1 cellular context compared by ENCODE assay signal in the genomic region with DNA sequence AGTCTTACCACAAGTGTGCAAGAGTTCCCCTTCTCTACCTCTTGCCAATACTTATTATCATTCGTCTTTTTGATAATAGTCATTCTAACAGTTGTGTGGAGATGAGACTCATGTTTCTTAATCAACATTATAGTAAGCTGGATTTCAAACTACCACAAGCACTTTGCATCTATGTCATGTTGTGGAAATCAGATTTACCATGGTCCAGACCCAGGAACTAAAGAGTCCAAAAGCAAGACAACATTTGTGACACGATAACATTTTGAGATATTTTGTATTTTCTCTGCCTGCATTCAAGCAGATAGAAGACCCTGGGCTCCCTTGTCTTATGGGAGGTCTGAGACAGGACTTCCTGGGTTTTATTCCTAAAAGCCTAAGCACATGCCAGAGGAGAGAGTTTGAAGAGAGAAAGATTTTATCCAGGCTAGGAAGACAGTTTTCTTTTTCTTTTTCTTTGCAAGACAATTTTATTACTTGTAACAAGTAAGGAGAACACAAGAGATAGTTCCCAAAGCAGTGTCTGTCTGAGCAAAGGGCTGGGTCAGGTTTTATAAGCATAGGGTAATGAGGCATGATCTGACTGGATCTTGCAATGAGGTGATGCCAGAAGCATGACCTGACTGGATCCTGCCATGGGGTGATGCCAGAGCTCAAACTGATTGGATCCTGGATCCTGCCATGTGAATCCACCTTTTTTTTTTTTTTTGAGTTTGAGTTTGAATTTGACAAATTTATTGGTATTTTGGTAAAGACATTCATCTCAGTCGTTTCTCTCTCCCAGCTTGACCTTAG.
A peak's percentile ranks its signal among the peaks of the same experiment; 100 is the strongest.
TF ChIP-seq lines count a peak whose summit lies in the region.

No MANE protein-coding gene starts in this region.

TF ChIP-seq in K562, 482 proteins besides CTCF, POLR2A, EP300 and RAD21 (continued from another document and continues in another):
- TF ChIP-seq CLOCK (CRISPR knock-in tag; IDR thresholded peaks at IDR 0.05; ENCODE audit: borderline replicate concordance), result no peak
- no peak for TF ChIP-seq ADNP (tag; IDR thresholded peaks at IDR 0.05)
- no peak for TF ChIP-seq ZNF146 (CRISPR knock-in tag; IDR thresholded peaks at IDR 0.05; ENCODE audit: unreplicated experiment)
- no peak for TF ChIP-seq FOXP1 (CRISPR knock-in tag; IDR thresholded peaks at IDR 0.05)
- TF ChIP-seq, protein P1, sequence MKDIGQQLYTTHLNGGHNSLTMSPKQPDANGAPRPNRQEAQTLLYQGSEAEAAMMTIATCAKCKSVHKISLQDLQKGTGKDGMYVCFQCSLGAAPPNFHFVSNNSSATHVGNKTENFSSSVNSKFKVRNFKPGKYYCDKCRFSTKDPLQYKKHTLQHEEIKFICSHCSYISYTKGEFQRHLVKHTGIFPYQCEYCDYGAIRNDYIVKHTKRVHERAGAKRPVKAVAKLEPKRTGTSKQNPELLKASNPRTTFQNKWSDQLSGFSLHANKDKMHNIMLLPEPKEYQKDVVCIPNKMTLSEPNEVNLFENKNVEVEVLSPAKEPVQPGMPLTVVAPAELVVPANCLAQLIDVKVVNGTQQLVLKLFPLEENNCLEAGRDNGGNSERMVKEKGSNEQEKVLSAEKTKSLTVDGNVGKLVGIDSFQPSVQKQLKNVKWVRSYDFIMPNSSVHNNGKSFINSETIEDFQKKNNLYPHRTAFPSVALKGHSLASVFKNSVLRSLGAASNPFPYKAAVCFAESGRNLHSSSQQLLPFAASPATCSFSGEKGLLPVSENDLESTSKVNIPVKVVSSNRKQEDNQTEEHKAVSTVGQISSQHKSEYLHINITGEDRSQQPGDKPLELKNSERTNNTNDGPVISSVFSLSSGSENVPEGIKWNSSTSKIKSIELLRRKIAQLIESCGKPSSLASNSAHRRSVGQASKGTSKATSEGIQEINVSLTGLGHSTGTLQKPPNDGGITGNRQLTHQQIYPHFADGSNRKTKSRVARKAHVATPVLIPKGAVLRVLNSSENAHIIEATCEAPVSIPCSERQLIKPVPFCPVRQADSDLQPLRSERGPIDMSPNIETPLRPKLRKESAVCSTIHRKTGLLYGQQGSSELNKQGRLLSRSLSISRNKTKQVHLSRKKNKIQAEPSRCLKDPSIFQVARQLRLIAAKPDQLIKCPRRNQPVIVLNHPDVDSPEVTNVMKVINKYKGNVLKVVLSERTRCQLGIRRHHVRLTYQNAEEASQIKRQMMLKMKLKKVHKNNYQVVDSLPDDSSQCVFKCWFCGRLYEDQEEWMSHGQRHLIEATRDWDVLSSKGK (CRISPR knock-in tag; IDR thresholded peaks at IDR 0.05), result no peak
- no peak for TF ChIP-seq KDM1A (IDR thresholded peaks at IDR 0.05)
- no peak for TF ChIP-seq ETS2 (tag; IDR thresholded peaks at IDR 0.05; ENCODE audit: borderline replicate concordance, poor library complexity, severe bottlenecking)
- TF ChIP-seq CC2D1A (IDR thresholded peaks at IDR 0.05), result no peak
- TF ChIP-seq SLC30A9 (CRISPR knock-in tag; IDR thresholded peaks at IDR 0.05), result no peak
- TF ChIP-seq, protein P2, sequence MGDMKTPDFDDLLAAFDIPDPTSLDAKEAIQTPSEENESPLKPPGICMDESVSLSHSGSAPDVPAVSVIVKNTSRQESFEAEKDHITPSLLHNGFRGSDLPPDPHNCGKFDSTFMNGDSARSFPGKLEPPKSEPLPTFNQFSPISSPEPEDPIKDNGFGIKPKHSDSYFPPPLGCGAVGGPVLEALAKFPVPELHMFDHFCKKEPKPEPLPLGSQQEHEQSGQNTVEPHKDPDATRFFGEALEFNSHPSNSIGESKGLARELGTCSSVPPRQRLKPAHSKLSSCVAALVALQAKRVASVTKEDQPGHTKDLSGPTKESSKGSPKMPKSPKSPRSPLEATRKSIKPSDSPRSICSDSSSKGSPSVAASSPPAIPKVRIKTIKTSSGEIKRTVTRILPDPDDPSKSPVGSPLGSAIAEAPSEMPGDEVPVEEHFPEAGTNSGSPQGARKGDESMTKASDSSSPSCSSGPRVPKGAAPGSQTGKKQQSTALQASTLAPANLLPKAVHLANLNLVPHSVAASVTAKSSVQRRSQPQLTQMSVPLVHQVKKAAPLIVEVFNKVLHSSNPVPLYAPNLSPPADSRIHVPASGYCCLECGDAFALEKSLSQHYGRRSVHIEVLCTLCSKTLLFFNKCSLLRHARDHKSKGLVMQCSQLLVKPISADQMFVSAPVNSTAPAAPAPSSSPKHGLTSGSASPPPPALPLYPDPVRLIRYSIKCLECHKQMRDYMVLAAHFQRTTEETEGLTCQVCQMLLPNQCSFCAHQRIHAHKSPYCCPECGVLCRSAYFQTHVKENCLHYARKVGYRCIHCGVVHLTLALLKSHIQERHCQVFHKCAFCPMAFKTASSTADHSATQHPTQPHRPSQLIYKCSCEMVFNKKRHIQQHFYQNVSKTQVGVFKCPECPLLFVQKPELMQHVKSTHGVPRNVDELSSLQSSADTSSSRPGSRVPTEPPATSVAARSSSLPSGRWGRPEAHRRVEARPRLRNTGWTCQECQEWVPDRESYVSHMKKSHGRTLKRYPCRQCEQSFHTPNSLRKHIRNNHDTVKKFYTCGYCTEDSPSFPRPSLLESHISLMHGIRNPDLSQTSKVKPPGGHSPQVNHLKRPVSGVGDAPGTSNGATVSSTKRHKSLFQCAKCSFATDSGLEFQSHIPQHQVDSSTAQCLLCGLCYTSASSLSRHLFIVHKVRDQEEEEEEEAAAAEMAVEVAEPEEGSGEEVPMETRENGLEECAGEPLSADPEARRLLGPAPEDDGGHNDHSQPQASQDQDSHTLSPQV (IDR thresholded peaks at IDR 0.05), result no peak
- TF ChIP-seq, protein P3, sequence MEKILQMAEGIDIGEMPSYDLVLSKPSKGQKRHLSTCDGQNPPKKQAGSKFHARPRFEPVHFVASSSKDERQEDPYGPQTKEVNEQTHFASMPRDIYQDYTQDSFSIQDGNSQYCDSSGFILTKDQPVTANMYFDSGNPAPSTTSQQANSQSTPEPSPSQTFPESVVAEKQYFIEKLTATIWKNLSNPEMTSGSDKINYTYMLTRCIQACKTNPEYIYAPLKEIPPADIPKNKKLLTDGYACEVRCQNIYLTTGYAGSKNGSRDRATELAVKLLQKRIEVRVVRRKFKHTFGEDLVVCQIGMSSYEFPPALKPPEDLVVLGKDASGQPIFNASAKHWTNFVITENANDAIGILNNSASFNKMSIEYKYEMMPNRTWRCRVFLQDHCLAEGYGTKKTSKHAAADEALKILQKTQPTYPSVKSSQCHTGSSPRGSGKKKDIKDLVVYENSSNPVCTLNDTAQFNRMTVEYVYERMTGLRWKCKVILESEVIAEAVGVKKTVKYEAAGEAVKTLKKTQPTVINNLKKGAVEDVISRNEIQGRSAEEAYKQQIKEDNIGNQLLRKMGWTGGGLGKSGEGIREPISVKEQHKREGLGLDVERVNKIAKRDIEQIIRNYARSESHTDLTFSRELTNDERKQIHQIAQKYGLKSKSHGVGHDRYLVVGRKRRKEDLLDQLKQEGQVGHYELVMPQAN (IDR thresholded peaks at IDR 0.05; ENCODE audit: borderline replicate concordance), result no peak
- peak; percentile 89; the same call in 1 of the 2 replicates for TF ChIP-seq ZNF717 (CRISPR knock-in tag; IDR thresholded peaks at IDR 0.05)
- TF ChIP-seq ETV5 (CRISPR knock-in tag; IDR thresholded peaks at IDR 0.05; ENCODE audit: low read depth), result no peak
- TF ChIP-seq NR4A1 (CRISPR knock-in tag; IDR thresholded peaks at IDR 0.05), result no peak
- TF ChIP-seq NR4A1 (tag; IDR thresholded peaks at IDR 0.05), result no peak
- no peak for TF ChIP-seq CSDE1 (IDR thresholded peaks at IDR 0.05)
- TF ChIP-seq ZNF583 (CRISPR knock-in tag; IDR thresholded peaks at IDR 0.05), result no peak
- no peak for TF ChIP-seq LARP7 (IDR thresholded peaks at IDR 0.05)
- no peak for TF ChIP-seq TCF7L2 (IDR thresholded peaks at IDR 0.05; ENCODE audit: low read depth, low read length)
- TF ChIP-seq MCM7 (IDR thresholded peaks at IDR 0.05), result no peak
- no peak for TF ChIP-seq XRCC5 (IDR thresholded peaks at IDR 0.05; ENCODE audit: low read depth, low read length)
- TF ChIP-seq RBFOX2 (IDR thresholded peaks at IDR 0.05; ENCODE audit: low read depth, low read length), result peak; percentile 63; the same call in 1 of the 2 replicates
- TF ChIP-seq SMAD2 (IDR thresholded peaks at IDR 0.05; ENCODE audit: low read depth, low read length), result no peak
- no peak for TF ChIP-seq CCAR2 (IDR thresholded peaks at IDR 0.05; ENCODE audit: low read depth, low read length)
- no peak for TF ChIP-seq CBFB (CRISPR knock-in tag; IDR thresholded peaks at IDR 0.05)
- no peak for TF ChIP-seq NCOA1 (IDR thresholded peaks at IDR 0.05; ENCODE audit: low read depth)
- no peak for TF ChIP-seq FOXP4 (CRISPR knock-in tag; IDR thresholded peaks at IDR 0.05; ENCODE audit: borderline replicate concordance)
- no peak for TF ChIP-seq ZNF780A (CRISPR knock-in tag; IDR thresholded peaks at IDR 0.05)
- TF ChIP-seq ZNF398 (CRISPR knock-in tag; IDR thresholded peaks at IDR 0.05), result no peak
- TF ChIP-seq PML (IDR thresholded peaks at IDR 0.05; ENCODE audit: low read length), result no peak
- TF ChIP-seq SP1 (CRISPR knock-in tag; IDR thresholded peaks at IDR 0.05), result no peak
- no peak for TF ChIP-seq BCL6 (CRISPR knock-in tag; IDR thresholded peaks at IDR 0.05)
- TF ChIP-seq CXXC5 (CRISPR knock-in tag; IDR thresholded peaks at IDR 0.05), result no peak
- peak; percentile 61; the same call in 1 of the 2 replicates for TF ChIP-seq HOXB6 (CRISPR knock-in tag; IDR thresholded peaks at IDR 0.05; ENCODE audit: borderline replicate concordance)
- no peak for TF ChIP-seq USF1 (CRISPR knock-in tag; IDR thresholded peaks at IDR 0.05)
- no peak for TF ChIP-seq FUS (optimal IDR thresholded peaks at IDR 0.05; ENCODE audit: low read depth, low read length)
- peak in 1 of 2 experiments; percentile 48; a peak in 2 of 4 replicates for TF ChIP-seq TBL1XR1 (IDR thresholded peaks at IDR 0.05; ENCODE audit: low read length in 2 of 2)
- peak; percentile 39 for TF ChIP-seq POLR2G (IDR thresholded peaks at IDR 0.05; ENCODE audit: low read depth, low read length)
- TF ChIP-seq EWSR1 (IDR thresholded peaks at IDR 0.05; ENCODE audit: borderline replicate concordance, low read depth, partially characterized antibody), result no peak
- no peak for TF ChIP-seq NR3C1 (CRISPR knock-in tag; IDR thresholded peaks at IDR 0.05)
- TF ChIP-seq OTX1 (CRISPR knock-in tag; IDR thresholded peaks at IDR 0.05), result peak; percentile 81; the same call in 1 of the 2 replicates
